In the genomic region with DNA sequence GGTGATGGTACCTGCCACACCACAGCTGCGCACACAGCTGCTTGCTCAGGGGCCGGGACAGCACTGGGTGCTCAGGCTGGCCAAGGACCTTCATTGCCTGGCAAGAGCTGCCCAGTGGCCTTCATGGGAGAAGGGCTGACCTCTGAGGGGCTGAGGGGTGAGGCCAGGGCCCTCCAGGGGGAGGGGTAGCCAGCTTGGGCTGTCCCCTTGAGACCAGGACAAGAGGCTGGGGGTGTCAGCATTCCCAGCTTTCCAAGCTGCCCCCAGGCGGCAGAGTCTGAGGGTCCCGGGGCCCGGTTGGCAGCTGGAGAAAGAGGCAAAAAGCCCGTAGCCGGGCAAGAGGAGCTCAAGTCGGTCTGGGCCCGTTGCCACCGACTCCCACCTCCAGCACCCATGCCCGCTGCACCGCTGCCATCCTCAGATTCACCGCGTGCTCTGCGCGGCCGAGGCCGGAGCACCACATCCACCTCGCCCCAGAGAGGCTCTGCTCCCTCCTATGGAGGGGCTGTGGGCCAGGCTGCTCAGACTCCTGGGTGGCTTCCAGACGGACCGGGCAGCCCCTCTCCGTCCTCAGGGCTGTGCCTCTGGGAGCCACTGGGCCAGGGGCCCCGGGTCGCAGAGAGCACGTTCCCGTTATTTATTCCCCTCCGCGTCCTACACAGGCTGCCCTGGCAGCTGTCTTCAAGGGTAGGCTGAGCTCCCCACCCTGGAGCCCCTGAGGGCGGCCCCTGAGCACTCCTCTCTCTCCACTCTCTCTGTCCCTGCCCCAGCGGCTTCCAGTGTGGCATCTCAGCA, we compare ENCODE assay signal across 30 cellular contexts. TPM values are rescaled to one million over a fixed set of nuclear protein-coding genes. Genes with fewer than 3 reads are reported as not detected.
DNase-seq lines count a peak whose midpoint lies in the region; ATAC-seq, FAIRE-seq and TF ChIP-seq lines count a peak whose summit lies in the region.
"Had no signal": no experiment of that assay in that cellular context is flagged by ENCODE, and none has a peak within 500 bp of the region (broad histone marks: within the 10 kb centered on the region; RNA-seq: fewer than 3 reads in every experiment).

No MANE protein-coding gene starts in this region.

- H3K36me3 Mint-ChIP-seq in WTC11, result peaks cover 2% of the 10 kb centered on the region
- H3K36me3 Mint-ChIP-seq: activated naive CD4-positive, alpha-beta T cell treated with anti-CD3 and anti-CD28 coated beads, Interleukin-2, amount 10 ng/mL, durations not matched to agents 7 days and 5 days; naive thymus-derived CD4-positive, alpha-beta T cell had no signal

- FAIRE-seq in kidney (lab: Jason Lieb, UNC), result no peak
- FAIRE-seq: bronchial epithelial cell had no signal

- intact Hi-C loops in kidney (cut with DNase I) (no loop called here), colonic mucosa (cut with DNase I) (no loop called here)

- no peaks in the 10 kb centered on the region for H3K27me3 ChIP-seq in BE2C
- no peaks in the 10 kb centered on the region for H3K27me3 ChIP-seq in osteoblast (ENCODE audit: insufficient read depth, low read length)
- no peaks in the 10 kb centered on the region for H3K27me3 ChIP-seq in colonic mucosa
- H3K27me3 ChIP-seq: foreskin keratinocyte, ovary, tibial nerve had no signal

- peak overlapping the region; percentile 72; the same call in 1 of the 2 replicates for H3K27ac Mint-ChIP-seq in WTC11
- H3K27ac Mint-ChIP-seq: activated B cell treated with CpG ODN at 0.5 μM for 24 hours; activated CD4-positive, alpha-beta memory T cell treated with anti-CD3 and anti-CD28 coated beads, Interleukin-2, amount 10 ng/mL, durations not matched to agents 7 days and 5 days; activated naive CD4-positive, alpha-beta T cell treated with anti-CD3 and anti-CD28 coated beads, Interleukin-2, amount 10 ng/mL, durations not matched to agents 7 days and 5 days; stimulated activated naive CD8-positive, alpha-beta T cell treated with anti-CD3 and anti-CD28 coated beads, Interleukin-15, Interleukin-2, amounts not matched to agents 100 ng/mL and 50 ng/mL, for 24 hours had no signal

- H4K20me1 ChIP-seq in osteoblast (ENCODE audit: insufficient read depth, low read length), result peaks cover 11% of the 10 kb centered on the region

- POLR2A ChIA-PET in WTC11 (lab: Charles Lee), result no interaction called here

- H3K36me3 ChIP-seq in BE2C, result peaks cover 50% of the 10 kb centered on the region
- H3K36me3 ChIP-seq in kidney (ENCODE audit: control insufficient read depth in 1 of 2, insufficient read depth in 2 of 2, low read length in 2 of 2), result no peaks in the 10 kb centered on the region
- peaks cover 28% of the 10 kb centered on the region for H3K36me3 ChIP-seq in osteoblast (ENCODE audit: insufficient read depth, low read length)
- H3K36me3 ChIP-seq in colonic mucosa, result peaks cover 6% of the 10 kb centered on the region
- H3K36me3 ChIP-seq: ovary had no signal

- no peaks in the 10 kb centered on the region for H3K4me1 Mint-ChIP-seq in WTC11
- H3K4me1 Mint-ChIP-seq: activated B cell treated with CpG ODN at 0.5 μM for 24 hours; activated CD4-positive, alpha-beta memory T cell treated with anti-CD3 and anti-CD28 coated beads, Interleukin-2, amount 10 ng/mL, durations not matched to agents 7 days and 5 days; activated naive CD4-positive, alpha-beta T cell treated with anti-CD3 and anti-CD28 coated beads, Interleukin-2, amount 10 ng/mL, durations not matched to agents 7 days and 5 days; naive thymus-derived CD4-positive, alpha-beta T cell had no signal

- CTCF ChIA-PET in WTC11 (lab: Charles Lee), result interaction anchor here (0.9 kb wide), 1 partner anchor 355 kb away, joined by 3 read pairs; no protein-coding TSS in a partner anchor

- H3K4me3 ChIP-seq in BE2C (ENCODE audit: low read depth, low read length) (no peak overlapping the region), kidney (ENCODE audit: low read length in 2 of 2) (no peak overlapping the region), osteoblast (ENCODE audit: insufficient read depth, low read length) (no peak overlapping the region), colonic mucosa (no peak overlapping the region)
- H3K4me3 ChIP-seq: GM23248, ovary, sigmoid colon, tibial nerve had no signal

- no peaks in the 10 kb centered on the region for H3K9me3 Mint-ChIP-seq in WTC11
- H3K9me3 Mint-ChIP-seq: activated B cell treated with CpG ODN at 0.5 μM for 24 hours; activated CD4-positive, alpha-beta memory T cell treated with anti-CD3 and anti-CD28 coated beads, Interleukin-2, amount 10 ng/mL, durations not matched to agents 7 days and 5 days; activated naive CD4-positive, alpha-beta T cell treated with anti-CD3 and anti-CD28 coated beads, Interleukin-2, amount 10 ng/mL, durations not matched to agents 7 days and 5 days; naive thymus-derived CD4-positive, alpha-beta T cell; stimulated activated naive CD8-positive, alpha-beta T cell treated with anti-CD3 and anti-CD28 coated beads, Interleukin-15, Interleukin-2, amounts not matched to agents 100 ng/mL and 50 ng/mL, for 24 hours had no signal

- H3K27ac ChIP-seq in kidney (ENCODE audit: low read depth in 2 of 2, low read length in 2 of 2) (no peak overlapping the region), osteoblast (ENCODE audit: low read depth, low read length) (peak overlapping the region; percentile 60), colonic mucosa (no peak overlapping the region)
- H3K27ac ChIP-seq: HL-60 had no signal

- no peaks in the 10 kb centered on the region for H3K27me3 Mint-ChIP-seq in WTC11 (ENCODE audit: low read depth)
- H3K27me3 Mint-ChIP-seq: activated B cell treated with CpG ODN at 0.5 μM for 24 hours; activated CD4-positive, alpha-beta memory T cell treated with anti-CD3 and anti-CD28 coated beads, Interleukin-2, amount 10 ng/mL, durations not matched to agents 7 days and 5 days; activated naive CD4-positive, alpha-beta T cell treated with anti-CD3 and anti-CD28 coated beads, Interleukin-2, amount 10 ng/mL, durations not matched to agents 7 days and 5 days; stimulated activated naive CD8-positive, alpha-beta T cell treated with anti-CD3 and anti-CD28 coated beads, Interleukin-15, Interleukin-2, amounts not matched to agents 100 ng/mL and 50 ng/mL, for 24 hours had no signal

- no peak for ATAC-seq in WTC11
- ATAC-seq: esophagus mucosa; foreskin keratinocyte; naive thymus-derived CD4-positive, alpha-beta T cell had no signal

- H3K79me2 ChIP-seq in osteoblast (ENCODE audit: insufficient read depth, low read length), result no peaks in the 10 kb centered on the region

- DNase-seq in BE2C (peak; percentile 12), WTC11 (ENCODE audit: low spot score) (no peak), kidney (peak; percentile 66), osteoblast (ENCODE audit: insufficient read length, low spot score, missing footprints) (no peak), colonic mucosa (no peak), KBM-7 (no peak), mucosa of gallbladder (ENCODE audit: low spot score) (no peak)
- DNase-seq in activated CD4-positive, alpha-beta T cell treated with anti-CD3 and anti-CD28 coated beads for 48 hours, result no peak
- DNase-seq: activated B cell treated with CpG ODN at 0.5 μM for 24 hours; activated CD4-positive, alpha-beta memory T cell treated with anti-CD3 and anti-CD28 coated beads, Interleukin-2, amount 10 ng/mL, durations not matched to agents 7 days and 5 days; activated CD8-positive, alpha-beta memory T cell treated with anti-CD3 and anti-CD28 coated beads, Interleukin-2, amount 50 U/mL, for 48 hours; activated naive CD4-positive, alpha-beta T cell treated with anti-CD3 and anti-CD28 coated beads, Interleukin-2, amount 10 ng/mL, durations not matched to agents 7 days and 5 days; amygdala; cortex of kidney; DMS153; foreskin keratinocyte; GM23248; mesendoderm; naive thymus-derived CD4-positive, alpha-beta T cell; NCI-H1092 treated with DMSO at 0.1 percent for 48 hours; NCI-H187 treated with DMSO at 0.1 percent for 48 hours; NCI-H524 treated with DMSO at 0.1 percent for 48 hours; sigmoid colon; stimulated activated CD4-positive, alpha-beta T cell treated with anti-CD3 and anti-CD28 coated beads, Interleukin-15, amount 100 ng/mL, for 24 hours had no signal

- H3K9me3 ChIP-seq in BE2C (no peaks in the 10 kb centered on the region; the same call in 1 of the 2 replicates), kidney (ENCODE audit: control insufficient read depth in 1 of 2, low read length in 2 of 2) (no peaks in the 10 kb centered on the region), osteoblast (ENCODE audit: low read depth, low read length) (no peaks in the 10 kb centered on the region), colonic mucosa (no peaks in the 10 kb centered on the region)
- H3K9me3 ChIP-seq: ovary, sigmoid colon, tibial nerve had no signal

- in situ Hi-C loops in KBM-7 (cut with MboI; ENCODE audit: low pct_unique_long_range_greater_than_20kb, low sequenced_read_pairs), result no loop called here

- no peak overlapping the region for H3K4me2 ChIP-seq in osteoblast (ENCODE audit: insufficient read depth, low read length)

- TF ChIP-seq CTCF in BE2C (IDR thresholded peaks at IDR 0.05; ENCODE audit: low read depth, low read length), result no peak
- no peak for TF ChIP-seq CTCF in WTC11 (IDR thresholded peaks at IDR 0.05)
- TF ChIP-seq CTCF in kidney (IDR thresholded peaks at IDR 0.05; ENCODE audit: borderline replicate concordance, extremely low read depth, insufficient read depth), result no peak
- no peak for TF ChIP-seq CTCF in osteoblast (IDR thresholded peaks at IDR 0.05; ENCODE audit: extremely low read depth, low read depth, low read length)
- no peak for TF ChIP-seq CTCF in colonic mucosa (IDR thresholded peaks at IDR 0.05)

- H2AFZ ChIP-seq in osteoblast (ENCODE audit: low read length), result no peak overlapping the region
- H2AFZ ChIP-seq: GM23248 had no signal

- H3K4me3 Mint-ChIP-seq in WTC11, result no peak overlapping the region
- H3K4me3 Mint-ChIP-seq: activated B cell treated with CpG ODN at 0.5 μM for 24 hours; activated CD4-positive, alpha-beta memory T cell treated with anti-CD3 and anti-CD28 coated beads, Interleukin-2, amount 10 ng/mL, durations not matched to agents 7 days and 5 days; activated naive CD4-positive, alpha-beta T cell treated with anti-CD3 and anti-CD28 coated beads, Interleukin-2, amount 10 ng/mL, durations not matched to agents 7 days and 5 days; naive thymus-derived CD4-positive, alpha-beta T cell; stimulated activated naive CD8-positive, alpha-beta T cell treated with anti-CD3 and anti-CD28 coated beads, Interleukin-15, Interleukin-2, amounts not matched to agents 100 ng/mL and 50 ng/mL, for 24 hours had no signal

- H3K9ac ChIP-seq in kidney (ENCODE audit: low read length in 2 of 2) (no peak overlapping the region), colonic mucosa (ENCODE audit: low read depth in 2 of 2, low read length in 2 of 2) (no peak overlapping the region)

- peaks cover 4% of the 10 kb centered on the region; the same call in 1 of the 2 replicates for H3K4me1 ChIP-seq in BE2C
- peaks cover 8 to 11% of the 10 kb centered on the region in 2 donors for H3K4me1 ChIP-seq in kidney (ENCODE audit: control insufficient read depth in 1 of 2, insufficient read depth in 1 of 2, low read depth in 1 of 2, low read length in 2 of 2)
- H3K4me1 ChIP-seq in osteoblast (ENCODE audit: insufficient read depth, low read length), result peaks cover 10% of the 10 kb centered on the region
- H3K4me1 ChIP-seq in colonic mucosa, result peaks cover 26% of the 10 kb centered on the region
- H3K4me1 ChIP-seq: foreskin keratinocyte, sigmoid colon had no signal

RNA-seq across cellular contexts. Expression of a gene that starts 51.5 kb away (rescaled TPM):
- polyA plus RNA-seq in BE2C (2012; ENCODE audit: insufficient read depth, insufficient read length, low read depth), result 261 TPM
- total RNA-seq in WTC11 (2021) (53.0 to 55.0 TPM (median 53.8 TPM) in 3 replicates), kidney (29.0 TPM), osteoblast (91.3 and 107 TPM in 2 replicates), colonic mucosa (10 to 100 TPM; 16.0 to 19.3 TPM), mucosa of gallbladder (41.5 TPM)
- 5.3 TPM for polyA plus RNA-seq in kidney (ENCODE audit: insufficient read depth, low read depth, low replicate concordance)

Comparison
In these comparisons a context has a peak if more than half of its experiments do, and no peak if none do; other contexts are left out.
1. DNase-seq: peak in BE2C (single experiment) and kidney (single experiment); none in WTC11 (single experiment), osteoblast (single experiment), activated CD4-positive, alpha-beta T cell treated with anti-CD3 and anti-CD28 coated beads for 48 hours (single experiment), colonic mucosa (single experiment), KBM-7 (single experiment) and mucosa of gallbladder (single experiment).